3 cellular contexts compared by ENCODE assay signal in the genomic region with DNA sequence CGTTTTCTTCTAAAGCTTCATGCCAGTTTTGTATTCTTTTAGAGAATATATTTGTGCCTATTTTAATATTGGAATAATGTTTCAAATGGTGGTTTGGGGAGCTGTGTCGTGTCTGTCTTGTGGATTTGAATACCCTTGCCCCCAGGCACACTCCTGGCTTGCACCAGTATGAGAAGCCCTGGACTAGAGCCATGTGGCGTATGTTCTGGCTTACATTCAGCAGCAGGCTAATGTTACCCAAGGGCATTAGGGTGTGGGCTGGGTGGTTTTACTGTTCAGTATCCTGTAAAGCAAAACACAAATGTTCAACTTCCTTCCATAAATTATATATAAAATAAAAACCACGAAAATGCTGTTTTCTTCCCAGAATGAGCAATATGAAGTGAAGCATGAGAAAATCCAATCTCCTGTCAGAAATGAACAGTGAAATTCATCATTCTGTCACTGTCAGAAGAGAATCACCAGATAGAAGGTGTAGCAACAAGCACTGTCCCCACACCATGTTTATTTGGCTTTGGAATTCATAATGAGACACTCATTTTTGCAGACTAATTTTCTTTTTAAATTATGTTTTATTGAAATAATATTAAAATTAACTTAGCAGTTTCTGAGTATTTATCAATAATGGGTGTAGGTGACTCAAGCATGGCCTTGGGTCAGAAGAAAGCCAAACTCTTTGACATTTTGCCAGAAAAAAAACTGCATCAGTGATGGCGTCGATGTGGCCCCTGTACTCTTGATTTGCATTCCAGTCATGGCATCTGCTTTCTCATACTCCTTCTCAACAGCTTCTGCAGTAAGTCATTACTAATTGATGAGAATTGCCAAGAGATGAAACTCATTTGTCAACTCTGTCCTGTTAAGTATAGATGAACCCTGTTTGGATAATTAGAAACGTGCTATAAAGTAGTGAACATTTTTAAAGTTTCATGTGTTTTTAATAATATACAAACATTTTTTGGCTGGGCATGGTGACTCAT.
TF ChIP-seq lines count a peak whose summit lies in the region.

No MANE protein-coding gene starts in this region.

TF ChIP-seq in liver, 16 proteins besides CTCF, POLR2A, EP300 and RAD21 (continued from another document):
- TF ChIP-seq HNF4A (conservative IDR thresholded peaks at IDR 0.05) = peak; percentile 26 to 28

TF ChIP-seq in HepG2, 621 proteins besides CTCF, POLR2A, EP300 and RAD21:
- TF ChIP-seq, protein P1, sequence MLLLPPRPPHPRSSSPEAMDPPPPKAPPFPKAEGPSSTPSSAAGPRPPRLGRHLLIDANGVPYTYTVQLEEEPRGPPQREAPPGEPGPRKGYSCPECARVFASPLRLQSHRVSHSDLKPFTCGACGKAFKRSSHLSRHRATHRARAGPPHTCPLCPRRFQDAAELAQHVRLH (CRISPR knock-in tag; IDR thresholded peaks at IDR 0.05; ENCODE audit: borderline replicate concordance, low read depth) = no peak
- TF ChIP-seq SMARCC2 (IDR thresholded peaks at IDR 0.05) (no peak), MAFG (CRISPR knock-in tag; IDR thresholded peaks at IDR 0.05) (no peak), BCL3 (CRISPR knock-in tag; IDR thresholded peaks at IDR 0.05) (no peak), ZNF557 (CRISPR knock-in tag; IDR thresholded peaks at IDR 0.05) (no peak), ZNF639 (CRISPR knock-in tag; conservative IDR thresholded peaks at IDR 0.05) (no peak), GZF1 (CRISPR knock-in tag; IDR thresholded peaks at IDR 0.05) (no peak), NONO (IDR thresholded peaks at IDR 0.05) (no peak), NONO (CRISPR knock-in tag; conservative IDR thresholded peaks at IDR 0.05) (no peak), TSC22D2 (CRISPR knock-in tag; IDR thresholded peaks at IDR 0.05; ENCODE audit: borderline replicate concordance) (no peak), ZNF468 (CRISPR knock-in tag; IDR thresholded peaks at IDR 0.05) (no peak), ADNP (CRISPR knock-in tag; IDR thresholded peaks at IDR 0.05) (no peak), KDM5B (CRISPR knock-in tag; IDR thresholded peaks at IDR 0.05; ENCODE audit: borderline replicate concordance) (no peak)

TF ChIP-seq in WTC11, 78 proteins besides CTCF, POLR2A, EP300 and RAD21 (continued from another document):
- TF ChIP-seq STAT6 (CRISPR knock-in tag; conservative IDR thresholded peaks at IDR 0.05; ENCODE audit: low read depth) = no peak
- TF ChIP-seq, protein P2, sequence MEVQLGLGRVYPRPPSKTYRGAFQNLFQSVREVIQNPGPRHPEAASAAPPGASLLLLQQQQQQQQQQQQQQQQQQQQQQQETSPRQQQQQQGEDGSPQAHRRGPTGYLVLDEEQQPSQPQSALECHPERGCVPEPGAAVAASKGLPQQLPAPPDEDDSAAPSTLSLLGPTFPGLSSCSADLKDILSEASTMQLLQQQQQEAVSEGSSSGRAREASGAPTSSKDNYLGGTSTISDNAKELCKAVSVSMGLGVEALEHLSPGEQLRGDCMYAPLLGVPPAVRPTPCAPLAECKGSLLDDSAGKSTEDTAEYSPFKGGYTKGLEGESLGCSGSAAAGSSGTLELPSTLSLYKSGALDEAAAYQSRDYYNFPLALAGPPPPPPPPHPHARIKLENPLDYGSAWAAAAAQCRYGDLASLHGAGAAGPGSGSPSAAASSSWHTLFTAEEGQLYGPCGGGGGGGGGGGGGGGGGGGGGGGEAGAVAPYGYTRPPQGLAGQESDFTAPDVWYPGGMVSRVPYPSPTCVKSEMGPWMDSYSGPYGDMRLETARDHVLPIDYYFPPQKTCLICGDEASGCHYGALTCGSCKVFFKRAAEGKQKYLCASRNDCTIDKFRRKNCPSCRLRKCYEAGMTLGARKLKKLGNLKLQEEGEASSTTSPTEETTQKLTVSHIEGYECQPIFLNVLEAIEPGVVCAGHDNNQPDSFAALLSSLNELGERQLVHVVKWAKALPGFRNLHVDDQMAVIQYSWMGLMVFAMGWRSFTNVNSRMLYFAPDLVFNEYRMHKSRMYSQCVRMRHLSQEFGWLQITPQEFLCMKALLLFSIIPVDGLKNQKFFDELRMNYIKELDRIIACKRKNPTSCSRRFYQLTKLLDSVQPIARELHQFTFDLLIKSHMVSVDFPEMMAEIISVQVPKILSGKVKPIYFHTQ (CRISPR knock-in tag; IDR thresholded peaks at IDR 0.05) = no peak
- TF ChIP-seq, protein P3, sequence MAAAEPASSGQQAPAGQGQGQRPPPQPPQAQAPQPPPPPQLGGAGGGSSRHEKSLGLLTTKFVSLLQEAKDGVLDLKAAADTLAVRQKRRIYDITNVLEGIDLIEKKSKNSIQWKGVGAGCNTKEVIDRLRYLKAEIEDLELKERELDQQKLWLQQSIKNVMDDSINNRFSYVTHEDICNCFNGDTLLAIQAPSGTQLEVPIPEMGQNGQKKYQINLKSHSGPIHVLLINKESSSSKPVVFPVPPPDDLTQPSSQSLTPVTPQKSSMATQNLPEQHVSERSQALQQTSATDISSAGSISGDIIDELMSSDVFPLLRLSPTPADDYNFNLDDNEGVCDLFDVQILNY (CRISPR knock-in tag; IDR thresholded peaks at IDR 0.05) = no peak
- TF ChIP-seq OVOL2 (CRISPR knock-in tag; IDR thresholded peaks at IDR 0.05; ENCODE audit: borderline replicate concordance) = no peak
- TF ChIP-seq FOXP1 (CRISPR knock-in tag; IDR thresholded peaks at IDR 0.05; ENCODE audit: borderline replicate concordance) = no peak
- TF ChIP-seq, protein P4, sequence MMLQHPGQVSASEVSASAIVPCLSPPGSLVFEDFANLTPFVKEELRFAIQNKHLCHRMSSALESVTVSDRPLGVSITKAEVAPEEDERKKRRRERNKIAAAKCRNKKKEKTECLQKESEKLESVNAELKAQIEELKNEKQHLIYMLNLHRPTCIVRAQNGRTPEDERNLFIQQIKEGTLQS (CRISPR knock-in tag; conservative IDR thresholded peaks at IDR 0.05) = no peak
- TF ChIP-seq USF1 (CRISPR knock-in tag; IDR thresholded peaks at IDR 0.05) = no peak
- TF ChIP-seq, protein P5, sequence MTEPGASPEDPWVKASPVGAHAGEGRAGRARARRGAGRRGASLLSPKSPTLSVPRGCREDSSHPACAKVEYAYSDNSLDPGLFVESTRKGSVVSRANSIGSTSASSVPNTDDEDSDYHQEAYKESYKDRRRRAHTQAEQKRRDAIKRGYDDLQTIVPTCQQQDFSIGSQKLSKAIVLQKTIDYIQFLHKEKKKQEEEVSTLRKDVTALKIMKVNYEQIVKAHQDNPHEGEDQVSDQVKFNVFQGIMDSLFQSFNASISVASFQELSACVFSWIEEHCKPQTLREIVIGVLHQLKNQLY (CRISPR knock-in tag; IDR thresholded peaks at IDR 0.05) = no peak
- TF ChIP-seq TP53 (CRISPR knock-in tag; IDR thresholded peaks at IDR 0.05) = no peak
